1 cellular context compared by ENCODE assay signal in genomic region chr21:33947451-33948095, GRCh38.
TF ChIP-seq lines count a peak whose summit lies in the region.

No MANE protein-coding gene starts in this region.

TF ChIP-seq in HEK293, 187 proteins besides CTCF, POLR2A, EP300 and RAD21 (continued from another document and continues in another):
- TF ChIP-seq PRDM6 (tag by site-specific recombination; IDR thresholded peaks at IDR 0.05) (peak; percentile 84; the same call in 1 of the 2 replicates), ZNF416 (tag by site-specific recombination; IDR thresholded peaks at IDR 0.05) (no peak), ZNF670 (tag by site-specific recombination; IDR thresholded peaks at IDR 0.05; ENCODE audit: low read depth) (no peak), ZNF48 (tag by site-specific recombination; IDR thresholded peaks at IDR 0.05) (no peak), REPIN1 (tag by site-specific recombination; IDR thresholded peaks at IDR 0.05; ENCODE audit: low read depth) (no peak), IKZF3 (tag by site-specific recombination; IDR thresholded peaks at IDR 0.05) (no peak), ZBTB11 (tag by site-specific recombination; conservative IDR thresholded peaks at IDR 0.05; ENCODE audit: low read depth) (no peak), ZNF660 (tag by site-specific recombination; IDR thresholded peaks at IDR 0.05) (peak; percentile 77), ZNF792 (tag by site-specific recombination; IDR thresholded peaks at IDR 0.05) (no peak), ATF2 (tag by site-specific recombination; IDR thresholded peaks at IDR 0.05; ENCODE audit: low read depth) (peak; percentile 52; the same call in 1 of the 2 replicates), ZSCAN4 (tag by site-specific recombination; IDR thresholded peaks at IDR 0.05) (peak; percentile 31), KLF7 (tag by site-specific recombination; IDR thresholded peaks at IDR 0.05; ENCODE audit: borderline replicate concordance) (no peak), ZNF248 (tag by site-specific recombination; IDR thresholded peaks at IDR 0.05) (no peak), PBX3 (CRISPR knock-in tag; IDR thresholded peaks at IDR 0.05) (no peak), ZNF529 (tag by site-specific recombination; IDR thresholded peaks at IDR 0.05; ENCODE audit: insufficient replicate concordance) (no peak), ZNF121 (tag by site-specific recombination; IDR thresholded peaks at IDR 0.05) (no peak), ZFP37 (tag by site-specific recombination; IDR thresholded peaks at IDR 0.05) (no peak), ELK4 (IDR thresholded peaks at IDR 0.05; ENCODE audit: borderline replicate concordance, low read depth, low read length) (no peak), ZNF324 (tag by site-specific recombination; IDR thresholded peaks at IDR 0.05) (peak; percentile 62; the same call in 1 of the 2 replicates), YY1 (tag by site-specific recombination; IDR thresholded peaks at IDR 0.05) (no peak), ZNF23 (tag by site-specific recombination; IDR thresholded peaks at IDR 0.05; ENCODE audit: borderline replicate concordance) (no peak), PRDM4 (tag by site-specific recombination; IDR thresholded peaks at IDR 0.05) (0 out of 2 replicates have a peak, but pooled peaks have one; percentile 22), ZNF292 (tag by site-specific recombination; IDR thresholded peaks at IDR 0.05; ENCODE audit: borderline replicate concordance, low read depth) (no peak), ZNF114 (tag by site-specific recombination; IDR thresholded peaks at IDR 0.05) (no peak), ZNF132 (tag by site-specific recombination; IDR thresholded peaks at IDR 0.05; ENCODE audit: borderline replicate concordance) (no peak), ZNF449 (tag by site-specific recombination; IDR thresholded peaks at IDR 0.05) (no peak; the same call in 1 of the 2 replicates), ZNF701 (tag by site-specific recombination; IDR thresholded peaks at IDR 0.05) (no peak), ZNF596 (tag by site-specific recombination; IDR thresholded peaks at IDR 0.05) (no peak), HOXC10 (CRISPR knock-in tag; IDR thresholded peaks at IDR 0.05) (no peak), ZSCAN23 (tag by site-specific recombination; IDR thresholded peaks at IDR 0.05) (0 out of 2 replicates have a peak, but pooled peaks have one; percentile 35), ZNF174 (tag by site-specific recombination; IDR thresholded peaks at IDR 0.05) (no peak), ZBTB1 (tag by site-specific recombination; IDR thresholded peaks at IDR 0.05) (no peak), ZNF239 (tag by site-specific recombination; IDR thresholded peaks at IDR 0.05) (no peak), MZF1 (tag by site-specific recombination; IDR thresholded peaks at IDR 0.05; ENCODE audit: borderline replicate concordance) (no peak), ZNF335 (tag by site-specific recombination; conservative IDR thresholded peaks at IDR 0.05) (peak; percentile 27), ZNF626 (tag by site-specific recombination; IDR thresholded peaks at IDR 0.05) (no peak), ZBTB21 (tag by site-specific recombination; IDR thresholded peaks at IDR 0.05) (peak; percentile 85; the same call in 1 of the 2 replicates), ZNF175 (tag by site-specific recombination; IDR thresholded peaks at IDR 0.05) (no peak), MYNN (tag by site-specific recombination; IDR thresholded peaks at IDR 0.05; ENCODE audit: borderline replicate concordance) (no peak), ZBTB20 (tag by site-specific recombination; IDR thresholded peaks at IDR 0.05) (no peak), BCL11B (tag by site-specific recombination; IDR thresholded peaks at IDR 0.05; ENCODE audit: low read depth) (no peak), ZNF37A (tag by site-specific recombination; IDR thresholded peaks at IDR 0.05) (no peak), GLI4 (tag by site-specific recombination; IDR thresholded peaks at IDR 0.05) (no peak; the same call in 1 of the 2 replicates), GLIS2 (tag by site-specific recombination; IDR thresholded peaks at IDR 0.05) (no peak), ZNF140 (tag by site-specific recombination; IDR thresholded peaks at IDR 0.05) (no peak), ZNF560 (tag by site-specific recombination; IDR thresholded peaks at IDR 0.05; ENCODE audit: borderline replicate concordance) (no peak), GLIS1 (tag by site-specific recombination; IDR thresholded peaks at IDR 0.05) (peak; percentile 39), ZIC2 (tag by site-specific recombination; IDR thresholded peaks at IDR 0.05) (no peak), ZNF362 (tag by site-specific recombination; IDR thresholded peaks at IDR 0.05) (peak; percentile 98), ZNF433 (tag by site-specific recombination; IDR thresholded peaks at IDR 0.05; ENCODE audit: low read depth) (no peak), HOXD13 (CRISPR knock-in tag; IDR thresholded peaks at IDR 0.05; ENCODE audit: borderline replicate concordance) (no peak), ZNF610 (tag by site-specific recombination; IDR thresholded peaks at IDR 0.05; ENCODE audit: borderline replicate concordance) (no peak; the same call in 1 of the 2 replicates), ZNF768 (tag by site-specific recombination; IDR thresholded peaks at IDR 0.05) (no peak), KLF1 (tag by site-specific recombination; IDR thresholded peaks at IDR 0.05) (no peak)
